Comparison of ENCODE assay signal across 11 cellular contexts in the genomic region with DNA sequence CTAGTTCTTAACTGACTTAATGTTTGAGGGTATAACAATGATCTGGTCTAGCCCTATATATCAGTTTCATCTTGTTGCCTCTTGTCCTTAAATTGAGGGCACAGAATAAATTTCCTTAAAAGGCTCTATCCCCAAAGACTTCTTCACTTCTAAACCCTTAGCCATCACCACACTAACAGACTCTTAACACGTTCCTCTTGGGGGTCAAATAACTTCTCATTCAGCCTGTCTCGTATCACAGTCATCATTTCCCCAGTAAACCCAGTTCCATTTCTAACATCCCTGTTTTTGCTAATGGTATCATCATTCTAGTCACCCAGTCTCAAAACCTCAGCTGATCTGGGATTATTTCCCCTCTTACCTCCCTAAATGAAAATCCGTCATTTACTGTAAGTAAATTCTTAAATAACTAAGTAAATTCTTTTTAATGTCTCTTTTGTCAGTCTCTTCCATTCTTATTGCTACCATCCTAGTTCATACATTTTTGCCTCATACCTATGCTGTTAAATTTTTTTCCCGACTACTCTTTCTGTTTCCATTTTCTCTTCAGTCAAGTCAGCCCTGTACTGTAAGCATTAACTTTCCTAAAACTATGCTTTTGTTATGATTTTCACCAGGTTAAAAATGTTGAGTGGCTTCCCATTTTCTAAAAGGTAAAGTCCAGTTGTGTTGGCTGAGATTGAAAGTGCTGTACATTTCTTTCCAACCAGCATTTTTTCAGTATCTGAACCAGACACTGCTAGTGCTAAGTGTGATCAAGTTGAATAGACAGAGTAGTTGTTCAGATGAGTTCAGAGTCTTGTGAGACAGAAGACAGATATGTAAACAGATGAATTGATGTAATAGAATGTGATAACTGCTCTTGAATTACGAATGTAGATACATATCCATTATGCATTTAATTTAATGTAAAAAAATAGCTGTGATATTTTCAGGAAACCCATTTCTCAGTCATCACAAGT. TPM values are rescaled to one million over a fixed set of nuclear protein-coding genes. Genes with fewer than 3 reads are reported as not detected.
DNase-seq lines count a peak whose midpoint lies in the region; ATAC-seq, FAIRE-seq and TF ChIP-seq lines count a peak whose summit lies in the region.
"Had no signal": no experiment of that assay in that cellular context is flagged by ENCODE, and none has a peak within 500 bp of the region (broad histone marks: within the 10 kb centered on the region; RNA-seq: fewer than 3 reads in every experiment).

No MANE protein-coding gene starts in this region.

- FAIRE-seq in A549 (lab: Jason Lieb, UNC) = no peak
- no peak for FAIRE-seq in endothelial cell of umbilical vein (lab: Jason Lieb, UNC)

- H3K4me3 ChIP-seq in A549 (no peak overlapping the region), endothelial cell of umbilical vein (replicated peaks in 1 of 3; ENCODE audit: insufficient read depth in 1 of 3, low read depth in 1 of 3, low read length in 3 of 3) (no peak overlapping the region), spleen (no peak overlapping the region)

- DNase-seq in A549 (ENCODE audit: low read depth in 1 of 2, low spot score in 1 of 2) = no peak
- DNase-seq in endothelial cell of umbilical vein (ENCODE audit: low read depth, low spot score) = no peak
- DNase-seq in spleen = no peak
- DNase-seq in stimulated activated CD4-positive, alpha-beta T cell treated with anti-CD3 and anti-CD28 coated beads, Interleukin-2, amount 100 ng/mL, for 24 hours = no peak
- DNase-seq in activated CD4-positive, alpha-beta T cell treated with anti-CD3 and anti-CD28 coated beads for 48 hours = no peak
- DNase-seq: activated CD8-positive, alpha-beta T cell treated with anti-CD3 and anti-CD28 coated beads for 36 hours; NCI-H1436; T-helper 1 cell had no signal

- H3K9me3 ChIP-seq in A549 = no peaks in the 10 kb centered on the region
- H3K9me3 ChIP-seq in endothelial cell of umbilical vein (replicated peaks; ENCODE audit: control insufficient read depth, insufficient read depth, low read length) = no peaks in the 10 kb centered on the region
- H3K9me3 ChIP-seq in spleen = no peaks in the 10 kb centered on the region

- dilution Hi-C loops in endothelial cell of umbilical vein (cut with MboI; ENCODE audit: extremely low pct_ligation_motif_present, low sequenced_read_pairs) = no loop called here

- no peak for TF ChIP-seq EP300 in A549 (IDR thresholded peaks at IDR 0.05)

- no peak overlapping the region for H3K9ac ChIP-seq in endothelial cell of umbilical vein (replicated peaks; ENCODE audit: extremely low read depth, insufficient read depth, low read length)

- H3K79me2 ChIP-seq in endothelial cell of umbilical vein (ENCODE audit: control insufficient read depth, insufficient read depth, low read length) = peaks cover 98% of the 10 kb centered on the region

- no peaks in the 10 kb centered on the region for H3K27me3 ChIP-seq in endothelial cell of umbilical vein (ENCODE audit: control insufficient read depth in 2 of 2, insufficient read depth in 2 of 2, low read length in 2 of 2)
- H3K27me3 ChIP-seq in spleen (replicated peaks in 1 of 7) = no peaks in the 10 kb centered on the region

- CTCF ChIA-PET in A549 (lab: Yijun Ruan, JAX) (interaction anchor here (1.2 kb wide), 1 partner anchor 12 kb away, joined by 3 read pairs; no protein-coding TSS in a partner anchor), endothelial cell of umbilical vein (lab: Charles Lee) (interaction anchor here (1.0 kb wide), 2 partner anchors 63 to 99 kb away, joined by 3 read pairs; no protein-coding TSS in a partner anchor)

- 75% methylated on average over 5 of the region's 5 CpGs for WGBS in A549 (ENCODE audit: missing lambda C conversion rate)
- WGBS in spleen, 5 donors = 56 to 85% (median 82%) methylated on average over 5 of the region's 5 CpGs

- BruUV-seq in endothelial cell of umbilical vein (replicated peaks; lab: Mats Ljungman, UMichigan) = no TSS peak

- H3K27ac ChIP-seq in A549 (no peak overlapping the region), endothelial cell of umbilical vein (ENCODE audit: insufficient read depth, low read depth, low read length) (peak overlapping the region; percentile 3), spleen (peak overlapping the region in 1 of 8 donors; percentile 39)

- TF ChIP-seq CTCF in A549 (IDR thresholded peaks at IDR 0.05) (no peak), endothelial cell of umbilical vein (IDR thresholded peaks at IDR 0.05; ENCODE audit: extremely low read depth in 1 of 2, insufficient read depth in 1 of 2, low read depth in 1 of 2, low read length in 2 of 2) (no peak), spleen (IDR thresholded peaks at IDR 0.05 in 8 of 11, conservative IDR thresholded peaks at IDR 0.05 in 3 of 11) (no peak)

- intact Hi-C loops in endothelial cell of umbilical vein (cut with micrococcal nuclease) = no loop called here
- intact Hi-C loops in spleen (cut with DNase I; ENCODE audit: low total_unique reads) = no loop called here

- ATAC-seq in A549 (no peak), GM19468 (IDR thresholded peaks at IDR 0.05; ENCODE audit: extremely low read depth, unreplicated experiment) (peak; percentile 45), HG03439 (IDR thresholded peaks at IDR 0.05; ENCODE audit: unreplicated experiment) (peak; percentile 60), HG03139 (IDR thresholded peaks at IDR 0.05; ENCODE audit: unreplicated experiment) (no peak)
- ATAC-seq: activated CD8-positive, alpha-beta T cell treated with anti-CD3 and anti-CD28 coated beads for 36 hours had no signal

- no peak for TF ChIP-seq RAD21 in A549 (conservative IDR thresholded peaks at IDR 0.05 in 1 of 2, IDR thresholded peaks at IDR 0.05 in 1 of 2)

- H2AFZ ChIP-seq in endothelial cell of umbilical vein (ENCODE audit: low read depth, low read length) = no peak overlapping the region

- POLR2A ChIA-PET in A549 (lab: Yijun Ruan, JAX) = no interaction called here
- POLR2A ChIA-PET in endothelial cell of umbilical vein (lab: Charles Lee) = no interaction called here

- TF ChIP-seq POLR2A in A549 (IDR thresholded peaks at IDR 0.05; ENCODE audit: low read length) (no peak), endothelial cell of umbilical vein (IDR thresholded peaks at IDR 0.05; ENCODE audit: low read depth, low read length) (no peak), spleen (IDR thresholded peaks at IDR 0.05) (no peak)

- H3K4me1 ChIP-seq in A549 (peaks cover 27% of the 10 kb centered on the region; the same call in 2 of the 3 replicates), endothelial cell of umbilical vein (ENCODE audit: control insufficient read depth, extremely low read depth, insufficient read depth, low read length) (peaks cover 44% of the 10 kb centered on the region), spleen (peaks cover 6 to 46% (median 21%) of the 10 kb centered on the region in 6 donors)

- peak overlapping the region; percentile 32; the same call in 2 of the 3 replicates for H3K4me2 ChIP-seq in A549
- H3K4me2 ChIP-seq in endothelial cell of umbilical vein (ENCODE audit: insufficient read depth, low read length) = no peak overlapping the region

- H3K36me3 ChIP-seq in endothelial cell of umbilical vein (ENCODE audit: control insufficient read depth in 2 of 2, extremely low read depth in 1 of 2, insufficient read depth in 2 of 2, low read length in 2 of 2) (peaks cover 4 to 6% of the 10 kb centered on the region in 2 experiments), spleen (no peaks in the 10 kb centered on the region)

- H3K9me1 ChIP-seq in endothelial cell of umbilical vein (replicated peaks; ENCODE audit: control insufficient read depth, extremely low read depth, insufficient read depth, low read length) = no peaks in the 10 kb centered on the region

- H4K20me1 ChIP-seq in endothelial cell of umbilical vein (replicated peaks; ENCODE audit: control insufficient read depth, extremely low read depth, insufficient read depth, low read length) = no peaks in the 10 kb centered on the region

TF ChIP-seq in A549, 52 proteins besides CTCF, POLR2A, EP300 and RAD21:
- no peak for TF ChIP-seq ZSCAN20 (CRISPR knock-in tag; IDR thresholded peaks at IDR 0.05)

TF ChIP-seq in endothelial cell of umbilical vein, 7 proteins besides CTCF, POLR2A, EP300 and RAD21:
- no peak for TF ChIP-seq EZH2 (IDR thresholded peaks at IDR 0.05; ENCODE audit: borderline replicate concordance, low read depth, low read length, severe bottlenecking)
- TF ChIP-seq, protein P1, sequence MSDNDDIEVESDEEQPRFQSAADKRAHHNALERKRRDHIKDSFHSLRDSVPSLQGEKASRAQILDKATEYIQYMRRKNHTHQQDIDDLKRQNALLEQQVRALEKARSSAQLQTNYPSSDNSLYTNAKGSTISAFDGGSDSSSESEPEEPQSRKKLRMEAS (IDR thresholded peaks at IDR 0.05; ENCODE audit: insufficient read depth, insufficient read length) = no peak
- no peak for TF ChIP-seq GATA2 (IDR thresholded peaks at IDR 0.05; ENCODE audit: insufficient read depth, insufficient read length, low read depth, low read length)
- no peak for TF ChIP-seq JUN (IDR thresholded peaks at IDR 0.05; ENCODE audit: borderline replicate concordance, insufficient read depth, insufficient read length, low read depth)

RNA-seq across cellular contexts. Expression of a gene that starts 6.9 kb away (rescaled TPM):
- 7.3 and 8.7 TPM in 2 replicates for polyA plus RNA-seq in A549 (2011; rRNA removed)
- 1.2 and 1.4 TPM in 2 replicates for polyA plus RNA-seq in A549 (2012; cell fraction: cytosol; rRNA removed)
- 0.99 and 1.1 TPM in 2 replicates for polyA plus RNA-seq in A549 (2012; cell fraction: nucleus; rRNA removed)
- polyA plus RNA-seq in A549 (2017; fragmentation: RNase III; extraction: RNeasy Plus Mini Kit Qiagen cat#74134 plus additional on column Dnase treatment) = 4.9 to 5.8 TPM (median 5.8 TPM) in 3 replicates
- polyA minus RNA-seq in A549 (2011; rRNA and poly(A)+ RNA removed) = 11.3 and 13.8 TPM in 2 replicates
- 94.4 and 96.4 TPM in 2 replicates for total RNA-seq in endothelial cell of umbilical vein
- 20.4 and 21.5 TPM in 2 replicates for polyA plus RNA-seq in endothelial cell of umbilical vein
- polyA plus RNA-seq in endothelial cell of umbilical vein (2011; cell fraction: cytosol; rRNA removed) = 15.9 and 18.5 TPM in 2 replicates
- polyA plus RNA-seq in endothelial cell of umbilical vein (2011; cell fraction: nucleus; rRNA removed) = 34.4 and 39.8 TPM in 2 replicates
- 35.1 and 46.6 TPM in 2 replicates for polyA plus RNA-seq in endothelial cell of umbilical vein (2012)
- 71.0 and 82.9 TPM in 2 replicates for polyA minus RNA-seq in endothelial cell of umbilical vein
- 5.3 TPM for polyA minus RNA-seq in endothelial cell of umbilical vein (2011; cell fraction: cytosol; rRNA and poly(A)+ RNA removed)
- polyA minus RNA-seq in endothelial cell of umbilical vein (2011; cell fraction: nucleus; rRNA and poly(A)+ RNA removed) = 75.0 and 91.5 TPM in 2 replicates
- total RNA-seq in spleen = 10 to 100 TPM; 15.3 to 48.1 (median 27.5) TPM
- polyA plus RNA-seq in spleen = 1 to 10 TPM; 1.9 to 4.6 (median 2.5) TPM

Comparison
In these comparisons a context has a peak if more than half of its experiments do, and no peak if none do; other contexts are left out.
1. ATAC-seq: peak in GM19468 (single experiment) and HG03439 (single experiment); none in A549 (0 of 2) and HG03139 (single experiment).